In genomic region chr3:37993067-37993809, GRCh38 we compare ENCODE assay signal across 10 cellular contexts. TPM values are rescaled to one million over a fixed set of nuclear protein-coding genes. Genes with fewer than 3 reads are reported as not detected.
DNase-seq lines count a peak whose midpoint lies in the region; ATAC-seq and TF ChIP-seq lines count a peak whose summit lies in the region.
"Had no signal": no experiment of that assay in that cellular context is flagged by ENCODE, and none has a peak within 500 bp of the region (broad histone marks: within the 10 kb centered on the region; RNA-seq: fewer than 3 reads in every experiment).

No MANE protein-coding gene starts in this region.

- H3K36me3 ChIP-seq in liver (ENCODE audit: control insufficient read depth in 4 of 4, insufficient read depth in 3 of 4, low read depth in 1 of 4, low read length in 3 of 4) (no peaks in the 10 kb centered on the region), thoracic aorta (no peaks in the 10 kb centered on the region)
- H3K36me3 ChIP-seq: cardiac muscle cell had no signal

- H3K4me3 ChIP-seq in liver (ENCODE audit: low read depth in 1 of 3, low read length in 3 of 3): no peak overlapping the region
- peak overlapping the region; percentile 73 for H3K4me3 ChIP-seq in thoracic aorta
- H3K4me3 ChIP-seq: cardiac muscle cell had no signal

- peak overlapping the region; percentile 95 for H3K27ac Mint-ChIP-seq in activated CD4-positive, alpha-beta T cell treated with anti-CD3 and anti-CD28 coated beads, Interleukin-2, amount 10 ng/mL, durations not matched to agents 7 days and 5 days
- peak overlapping the region; percentile 96 for H3K27ac Mint-ChIP-seq in activated naive CD8-positive, alpha-beta T cell treated with anti-CD3 and anti-CD28 coated beads, Interleukin-2, amount 10 ng/mL, durations not matched to agents 7 days and 5 days

- ATAC-seq in activated naive CD8-positive, alpha-beta T cell treated with anti-CD3 and anti-CD28 coated beads, Interleukin-2, amount 10 ng/mL, durations not matched to agents 7 days and 5 days (ENCODE audit: low read depth): no peak
- no peak for ATAC-seq in thoracic aorta (ENCODE audit: insufficient number of reproducible peaks, low FRiP score, low read depth)

- peak overlapping the region in 1 of 2 donors; percentile 24 for H3K9ac ChIP-seq in liver (ENCODE audit: low read depth in 1 of 2, low read length in 2 of 2)

- H3K9me3 ChIP-seq in liver (ENCODE audit: control insufficient read depth in 4 of 4, low read length in 3 of 4): no peaks in the 10 kb centered on the region
- no peaks in the 10 kb centered on the region for H3K9me3 ChIP-seq in thoracic aorta

- CTCF ChIA-PET in activated CD4-positive, alpha-beta T cell treated with anti-CD3 and anti-CD28 coated beads, Interleukin-2, amount 10 ng/mL, durations not matched to agents 7 days and 5 days (lab: Charles Lee): no interaction called here

- H3K9me3 Mint-ChIP-seq in activated CD4-positive, alpha-beta T cell treated with anti-CD3 and anti-CD28 coated beads, Interleukin-2, amount 10 ng/mL, durations not matched to agents 7 days and 5 days: no peaks in the 10 kb centered on the region
- no peaks in the 10 kb centered on the region for H3K9me3 Mint-ChIP-seq in activated naive CD8-positive, alpha-beta T cell treated with anti-CD3 and anti-CD28 coated beads, Interleukin-2, amount 10 ng/mL, durations not matched to agents 7 days and 5 days

- peaks cover 0 to 10% (median 4%) of the 10 kb centered on the region in 4 donors for H3K4me1 ChIP-seq in liver (ENCODE audit: control insufficient read depth in 4 of 4, insufficient read depth in 4 of 4, low read length in 3 of 4)
- H3K4me1 ChIP-seq in thoracic aorta (ENCODE audit: control insufficient read depth in 1 of 2, low read depth in 2 of 2): peaks cover 10 to 20% of the 10 kb centered on the region in 2 donors

- TF ChIP-seq RAD21 in liver (IDR thresholded peaks at IDR 0.05): no peak

- WGBS in liver: 74% methylated on average over 14 of the region's 14 CpGs

- H3K4me1 Mint-ChIP-seq in activated CD4-positive, alpha-beta T cell treated with anti-CD3 and anti-CD28 coated beads, Interleukin-2, amount 10 ng/mL, durations not matched to agents 7 days and 5 days: peaks cover 50% of the 10 kb centered on the region
- H3K4me1 Mint-ChIP-seq in activated naive CD8-positive, alpha-beta T cell treated with anti-CD3 and anti-CD28 coated beads, Interleukin-2, amount 10 ng/mL, durations not matched to agents 7 days and 5 days: peaks cover 35% of the 10 kb centered on the region

- H3K36me3 Mint-ChIP-seq in activated CD4-positive, alpha-beta T cell treated with anti-CD3 and anti-CD28 coated beads, Interleukin-2, amount 10 ng/mL, durations not matched to agents 7 days and 5 days (ENCODE audit: low read depth): peaks cover 25% of the 10 kb centered on the region
- H3K36me3 Mint-ChIP-seq in activated naive CD8-positive, alpha-beta T cell treated with anti-CD3 and anti-CD28 coated beads, Interleukin-2, amount 10 ng/mL, durations not matched to agents 7 days and 5 days: peaks cover 16% of the 10 kb centered on the region

- TF ChIP-seq CTCF in liver (IDR thresholded peaks at IDR 0.05; ENCODE audit: low read depth, low read length, missing input control): no peak
- no peak for TF ChIP-seq CTCF in thoracic aorta (IDR thresholded peaks at IDR 0.05)

- no peaks in the 10 kb centered on the region for H3K27me3 ChIP-seq in liver (ENCODE audit: control insufficient read depth in 4 of 4, insufficient read depth in 4 of 4, low read length in 3 of 4)
- H3K27me3 ChIP-seq in thoracic aorta (replicated peaks; ENCODE audit: insufficient read depth): no peaks in the 10 kb centered on the region
- H3K27me3 ChIP-seq: cardiac muscle cell had no signal

- peak overlapping the region; percentile 90 for H3K4me3 Mint-ChIP-seq in activated CD4-positive, alpha-beta T cell treated with anti-CD3 and anti-CD28 coated beads, Interleukin-2, amount 10 ng/mL, durations not matched to agents 7 days and 5 days
- peak overlapping the region; percentile 90 for H3K4me3 Mint-ChIP-seq in activated naive CD8-positive, alpha-beta T cell treated with anti-CD3 and anti-CD28 coated beads, Interleukin-2, amount 10 ng/mL, durations not matched to agents 7 days and 5 days

- H3K27ac ChIP-seq in liver (ENCODE audit: low read depth in 1 of 2, low read length in 2 of 2) (peak overlapping the region; percentile 70 to 79), thoracic aorta (peak overlapping the region; percentile 45 to 56)
- H3K27ac ChIP-seq: cardiac muscle cell had no signal

- POLR2A ChIA-PET in activated CD4-positive, alpha-beta T cell treated with anti-CD3 and anti-CD28 coated beads, Interleukin-2, amount 10 ng/mL, durations not matched to agents 7 days and 5 days (lab: Charles Lee): no interaction called here
- POLR2A ChIA-PET in activated naive CD8-positive, alpha-beta T cell treated with anti-CD3 and anti-CD28 coated beads, Interleukin-2, amount 10 ng/mL, durations not matched to agents 7 days and 5 days (lab: Charles Lee): interaction anchor here (1.3 kb wide), 1 partner anchor 18 kb away, joined by 3 read pairs; no protein-coding TSS in a partner anchor

- DNase-seq in activated CD4-positive, alpha-beta T cell treated with anti-CD3 and anti-CD28 coated beads, Interleukin-2, amount 10 ng/mL, durations not matched to agents 7 days and 5 days: no peak
- DNase-seq in activated CD4-positive, alpha-beta T cell treated with anti-CD3 and anti-CD28 coated beads for 4 hours: no peak
- DNase-seq in activated naive CD8-positive, alpha-beta T cell treated with anti-CD3 and anti-CD28 coated beads, Interleukin-2, amount 10 ng/mL, durations not matched to agents 7 days and 5 days: no peak
- no peak for DNase-seq in thoracic aorta (ENCODE audit: low spot score)
- DNase-seq in 8988T: no peak
- DNase-seq in foreskin melanocyte: no peak
- DNase-seq in midbrain (lab: John Stamatoyannopoulos, UW): no peak
- DNase-seq: NCI-H82 had no signal

- no peaks in the 10 kb centered on the region for H3K27me3 Mint-ChIP-seq in activated CD4-positive, alpha-beta T cell treated with anti-CD3 and anti-CD28 coated beads, Interleukin-2, amount 10 ng/mL, durations not matched to agents 7 days and 5 days
- H3K27me3 Mint-ChIP-seq in activated naive CD8-positive, alpha-beta T cell treated with anti-CD3 and anti-CD28 coated beads, Interleukin-2, amount 10 ng/mL, durations not matched to agents 7 days and 5 days: no peaks in the 10 kb centered on the region

TF ChIP-seq in liver, 16 proteins besides CTCF, POLR2A, EP300 and RAD21:
- no peak for TF ChIP-seq HNF4G (IDR thresholded peaks at IDR 0.05)
- TF ChIP-seq MAX (IDR thresholded peaks at IDR 0.05): no peak
- TF ChIP-seq SP1 (IDR thresholded peaks at IDR 0.05): no peak
- no peak for TF ChIP-seq EGR1 (IDR thresholded peaks at IDR 0.05; ENCODE audit: low read depth in 2 of 2)
- TF ChIP-seq ZBTB33 (IDR thresholded peaks at IDR 0.05): no peak
- no peak for TF ChIP-seq GABPA (IDR thresholded peaks at IDR 0.05 in 1 of 2, conservative IDR thresholded peaks at IDR 0.05 in 1 of 2)
- no peak for TF ChIP-seq NR2F2 (IDR thresholded peaks at IDR 0.05)
- TF ChIP-seq FOXA1 (IDR thresholded peaks at IDR 0.05): no peak
- TF ChIP-seq RXRA (IDR thresholded peaks at IDR 0.05): no peak
- TF ChIP-seq ATF3 (IDR thresholded peaks at IDR 0.05): no peak
- TF ChIP-seq YY1 (IDR thresholded peaks at IDR 0.05): no peak

RNA-seq across cellular contexts. Expression of gene VILL, which starts 2.7 kb away (rescaled TPM):
- total RNA-seq in activated CD4-positive, alpha-beta T cell treated with anti-CD3 and anti-CD28 coated beads, Interleukin-2, amount 10 ng/mL, durations not matched to agents 7 days and 5 days: 10 to 100 TPM; 19.4 to 23.0 TPM
- total RNA-seq in activated naive CD8-positive, alpha-beta T cell treated with anti-CD3 and anti-CD28 coated beads, Interleukin-2, amount 10 ng/mL, durations not matched to agents 7 days and 5 days: 10 to 100 TPM; 25.2 to 25.3 TPM
- total RNA-seq in liver (1 to 10 TPM; 2.2 to 3.5 TPM), thoracic aorta (10 to 100 TPM; 11.5 to 13.7 TPM)
- polyA plus RNA-seq in liver: 1 to 10 TPM in 1 of 2 donors, under 1 TPM in 1; 0.88 to 1.1 TPM

RNA-seq across cellular contexts. Expression of gene PLCD1, which starts 36.2 kb away (rescaled TPM):
- 10 to 100 TPM; 18.3 to 21.2 TPM for total RNA-seq in activated CD4-positive, alpha-beta T cell treated with anti-CD3 and anti-CD28 coated beads, Interleukin-2, amount 10 ng/mL, durations not matched to agents 7 days and 5 days
- 10 to 100 TPM; 36.5 to 45.4 TPM for total RNA-seq in activated naive CD8-positive, alpha-beta T cell treated with anti-CD3 and anti-CD28 coated beads, Interleukin-2, amount 10 ng/mL, durations not matched to agents 7 days and 5 days
- total RNA-seq in liver (10 to 100 TPM in 1 of 2 donors, 1 to 10 TPM in 1; 9.5 to 10.5 TPM), thoracic aorta (10 to 100 TPM; 34.8 to 93.3 TPM)
- 1 to 10 TPM; 6.7 to 8.7 TPM for polyA plus RNA-seq in liver

RNA-seq across cellular contexts. Expression of gene DLEC1, which starts 45.8 kb away (rescaled TPM):
- total RNA-seq in activated CD4-positive, alpha-beta T cell treated with anti-CD3 and anti-CD28 coated beads, Interleukin-2, amount 10 ng/mL, durations not matched to agents 7 days and 5 days: 1 to 10 TPM; 1.4 to 2.3 TPM
- 1 to 10 TPM; 3.2 to 3.7 TPM for total RNA-seq in activated naive CD8-positive, alpha-beta T cell treated with anti-CD3 and anti-CD28 coated beads, Interleukin-2, amount 10 ng/mL, durations not matched to agents 7 days and 5 days
- under 1 TPM; 0.09 to 0.17 TPM for total RNA-seq in liver
- polyA plus RNA-seq in liver: under 1 TPM; 0.43 to 0.63 TPM
- total RNA-seq in thoracic aorta: under 1 TPM; 0.14 to 0.35 TPM
- polyA plus RNA-seq: cardiac muscle cell had no signal
